ENCODE assay signal across 24 cellular contexts in the genomic region with DNA sequence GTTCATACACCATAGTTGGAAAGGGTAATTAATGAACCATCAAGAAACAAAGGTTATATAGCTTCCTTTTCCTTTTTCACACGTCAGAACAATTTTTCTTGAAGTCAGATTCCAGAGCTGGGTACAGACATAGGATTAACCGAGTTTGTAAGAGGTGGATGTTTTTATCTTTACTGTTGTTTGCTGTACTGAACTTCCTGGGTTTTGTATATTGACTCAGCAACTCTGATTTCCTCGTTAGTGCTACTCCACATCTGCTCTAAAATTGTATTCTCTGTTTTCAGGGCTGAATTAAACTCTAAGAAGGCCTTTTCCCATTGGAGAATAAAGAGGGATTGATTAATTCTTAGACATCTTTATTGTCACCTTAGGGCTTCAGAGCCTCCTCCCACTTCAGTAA.
DNase-seq lines count a peak whose midpoint lies in the region; ATAC-seq and TF ChIP-seq lines count a peak whose summit lies in the region.
"Had no signal": no experiment of that assay in that cellular context is flagged by ENCODE, and none has a peak within 500 bp of the region (broad histone marks: within the 10 kb centered on the region; RNA-seq: fewer than 3 reads in every experiment).

No MANE protein-coding gene starts in this region.

- no peak overlapping the region for H3K4me3 Mint-ChIP-seq in progenitor cell of endocrine pancreas (ENCODE audit: low read depth)
- H3K4me3 Mint-ChIP-seq: CD4-positive, CD25-positive, alpha-beta regulatory T cell had no signal

- no peaks in the 10 kb centered on the region for H3K27me3 Mint-ChIP-seq in progenitor cell of endocrine pancreas
- H3K27me3 Mint-ChIP-seq: CD4-positive, CD25-positive, alpha-beta regulatory T cell had no signal

- H3K9me3 Mint-ChIP-seq in progenitor cell of endocrine pancreas (ENCODE audit: low read depth), result no peaks in the 10 kb centered on the region

- ATAC-seq in left colon (peak; percentile 87), HG03432 (IDR thresholded peaks at IDR 0.05; ENCODE audit: unreplicated experiment) (no peak), HG02678 (IDR thresholded peaks at IDR 0.05; ENCODE audit: unreplicated experiment) (no peak), HG03469 (IDR thresholded peaks at IDR 0.05; ENCODE audit: unreplicated experiment) (no peak)
- ATAC-seq: K562, Right ventricle myocardium inferior had no signal

- DNase-seq in DMS153 (lab: John Stamatoyannopoulos, UW) (peak; percentile 21), DMS153 treated with DMSO at 0.1 percent for 48 hours (lab: John Stamatoyannopoulos, UW; ENCODE audit: unreplicated experiment) (no peak), left colon (no peak), progenitor cell of endocrine pancreas (ENCODE audit: low spot score, unreplicated experiment) (no peak), NOMO-1 (lab: John Stamatoyannopoulos, UW; ENCODE audit: unreplicated experiment in 2 of 2) (no peak)
- DNase-seq: 8988T; CD4-positive, CD25-positive, alpha-beta regulatory T cell; GOT3; HCEC 1CT; Kasumi-1; NCI-H1105 treated with DMSO at 0.1 percent for 48 hours; NCI-H146; NCI-H1930; NCI-H2107; NCI-H524 treated with DMSO at 0.1 percent for 48 hours; NCI-H82; NK-92 treated with Interleukin-12 subunit alpha and Interleukin-12 subunit beta, amount 100 ng/mL, for 24 hours; PC-9; SJCRH30 had no signal

- TF ChIP-seq CTCF in progenitor cell of endocrine pancreas (IDR thresholded peaks at IDR 0.05; ENCODE audit: unreplicated experiment), result no peak

- H3K36me3 Mint-ChIP-seq in progenitor cell of endocrine pancreas (ENCODE audit: insufficient read depth), result no peaks in the 10 kb centered on the region
- H3K36me3 Mint-ChIP-seq: CD4-positive, CD25-positive, alpha-beta regulatory T cell had no signal

- intact Hi-C loops in left colon (cut with DNase I, micrococcal nuclease), result no loop called here

- peaks cover 26% of the 10 kb centered on the region for H3K4me1 Mint-ChIP-seq in progenitor cell of endocrine pancreas (ENCODE audit: low read depth)
- H3K4me1 Mint-ChIP-seq: CD4-positive, CD25-positive, alpha-beta regulatory T cell had no signal

- peak overlapping the region; percentile 3 for H3K27ac Mint-ChIP-seq in progenitor cell of endocrine pancreas
- H3K27ac Mint-ChIP-seq: CD4-positive, CD25-positive, alpha-beta regulatory T cell had no signal
